Comparison of ENCODE assay signal across 11 cellular contexts in genomic region chr7:44324204-44325126, GRCh38. TPM values are rescaled to one million over a fixed set of nuclear protein-coding genes. Genes with fewer than 3 reads are reported as not detected.
DNase-seq lines count a peak whose midpoint lies in the region; ATAC-seq, FAIRE-seq and TF ChIP-seq lines count a peak whose summit lies in the region.
"Had no signal": no experiment of that assay in that cellular context is flagged by ENCODE, and none has a peak within 500 bp of the region (broad histone marks: within the 10 kb centered on the region; RNA-seq: fewer than 3 reads in every experiment).

No MANE protein-coding gene starts in this region.

- no peak overlapping the region for H3K27ac ChIP-seq in astrocyte (ENCODE audit: low read depth, low read length)
- no peak overlapping the region for H3K27ac ChIP-seq in lower lobe of right lung
- peak overlapping the region in 3 of 4 donors; percentile 51 to 79 (median 72) for H3K27ac ChIP-seq in tibial nerve
- H3K27ac ChIP-seq: epithelial cell of prostate had no signal

- peaks cover 34% of the 10 kb centered on the region for H3K27me3 ChIP-seq in astrocyte (ENCODE audit: insufficient read depth, low read length)
- H3K27me3 ChIP-seq in lower lobe of right lung (ENCODE audit: low read depth): peaks cover 40% of the 10 kb centered on the region
- peaks cover 0 to 29% of the 10 kb centered on the region in 2 donors for H3K27me3 ChIP-seq in tibial nerve

- DNase-seq in activated T-cell treated with anti-CD3 and anti-CD28 coated beads, Interleukin-2, amount 50 U/mL, for 4 hours: no peak
- DNase-seq in activated T-cell treated with anti-CD3 and anti-CD28 coated beads, Interleukin-2, amount 50 U/mL, for 1 hour: no peak
- DNase-seq in astrocyte (ENCODE audit: low read depth): no peak
- DNase-seq in lower lobe of right lung: no peak
- no peak for DNase-seq in tibial nerve (ENCODE audit: low spot score in 2 of 2)
- no peak for DNase-seq in HCEC 1CT
- DNase-seq: CD4-positive, CD25-positive, alpha-beta regulatory T cell had no signal

- H3K9me3 ChIP-seq in astrocyte (ENCODE audit: insufficient read depth, low read depth, low read length) (no peaks in the 10 kb centered on the region), lower lobe of right lung (no peaks in the 10 kb centered on the region), tibial nerve (no peaks in the 10 kb centered on the region)

- 11 to 21% methylated on average over 19 to 36 of the region's 60 CpGs for WGBS in tibial nerve, 2 donors

- no peaks in the 10 kb centered on the region for H4K20me1 ChIP-seq in astrocyte (ENCODE audit: insufficient read depth, low read length)

- no peak for TF ChIP-seq POLR2A in tibial nerve (IDR thresholded peaks at IDR 0.05)

- peak overlapping the region; percentile 47 for H3K4me3 Mint-ChIP-seq in activated T-cell treated with anti-CD3 and anti-CD28 coated beads, Interleukin-2, amount 50 U/mL, for 4 hours
- H3K4me3 Mint-ChIP-seq in astrocyte (ENCODE audit: unreplicated experiment): peak overlapping the region; percentile 74
- H3K4me3 Mint-ChIP-seq: natural killer cell treated with Interleukin-12 subunit alpha and Interleukin-12 subunit beta and Interleukin-15 and Interleukin-18, amount 100 ng/mL, for 72 hours had no signal

- no peak for FAIRE-seq in astrocyte (lab: Jason Lieb, UNC)

- H3K4me2 ChIP-seq in astrocyte (ENCODE audit: low read length): peak overlapping the region; percentile 69

- no peaks in the 10 kb centered on the region for H3K9me3 Mint-ChIP-seq in activated T-cell treated with anti-CD3 and anti-CD28 coated beads, Interleukin-2, amount 50 U/mL, for 4 hours
- no peaks in the 10 kb centered on the region for H3K9me3 Mint-ChIP-seq in astrocyte (ENCODE audit: unreplicated experiment)
- H3K9me3 Mint-ChIP-seq: natural killer cell treated with Interleukin-12 subunit alpha and Interleukin-12 subunit beta and Interleukin-15 and Interleukin-18, amount 100 ng/mL, for 72 hours had no signal

- intact Hi-C loops in lower lobe of right lung (cut with DNase I): no loop called here

- peaks cover 9% of the 10 kb centered on the region for H3K4me1 Mint-ChIP-seq in activated T-cell treated with anti-CD3 and anti-CD28 coated beads, Interleukin-2, amount 50 U/mL, for 4 hours (ENCODE audit: low read depth)
- peaks cover 3% of the 10 kb centered on the region for H3K4me1 Mint-ChIP-seq in astrocyte (ENCODE audit: low read depth, unreplicated experiment)

- TF ChIP-seq EP300 in tibial nerve (IDR thresholded peaks at IDR 0.05): no peak

- peaks cover 41% of the 10 kb centered on the region for H3K27me3 Mint-ChIP-seq in activated T-cell treated with anti-CD3 and anti-CD28 coated beads, Interleukin-2, amount 50 U/mL, for 4 hours (ENCODE audit: low read depth)
- peaks cover 68% of the 10 kb centered on the region for H3K27me3 Mint-ChIP-seq in astrocyte (ENCODE audit: low read depth, unreplicated experiment)

- H2AFZ ChIP-seq in astrocyte (ENCODE audit: low read depth, low read length): no peak overlapping the region

- TF ChIP-seq CTCF in astrocyte (IDR thresholded peaks at IDR 0.05; ENCODE audit: insufficient read depth, low read depth, low read length): no peak
- TF ChIP-seq CTCF in lower lobe of right lung (IDR thresholded peaks at IDR 0.05): no peak
- no peak for TF ChIP-seq CTCF in tibial nerve (IDR thresholded peaks at IDR 0.05)

- peak overlapping the region; percentile 75 for H3K27ac Mint-ChIP-seq in astrocyte (ENCODE audit: unreplicated experiment)
- H3K27ac Mint-ChIP-seq: CD4-positive, CD25-positive, alpha-beta regulatory T cell; natural killer cell treated with Interleukin-12 subunit alpha and Interleukin-12 subunit beta and Interleukin-15 and Interleukin-18, amount 100 ng/mL, for 72 hours had no signal

- no peaks in the 10 kb centered on the region for H3K36me3 Mint-ChIP-seq in activated T-cell treated with anti-CD3 and anti-CD28 coated beads, Interleukin-2, amount 50 U/mL, for 4 hours (ENCODE audit: insufficient read depth)
- peaks cover 2% of the 10 kb centered on the region for H3K36me3 Mint-ChIP-seq in astrocyte (ENCODE audit: low read depth, unreplicated experiment)
- H3K36me3 Mint-ChIP-seq: CD4-positive, CD25-positive, alpha-beta regulatory T cell; natural killer cell treated with Interleukin-12 subunit alpha and Interleukin-12 subunit beta and Interleukin-15 and Interleukin-18, amount 100 ng/mL, for 72 hours had no signal

- H3K4me1 ChIP-seq in astrocyte (ENCODE audit: insufficient read depth, low read length) (no peaks in the 10 kb centered on the region), lower lobe of right lung (no peaks in the 10 kb centered on the region), tibial nerve (peaks cover 0 to 14% (median 0%) of the 10 kb centered on the region in 4 donors)

- H3K4me3 ChIP-seq in astrocyte (ENCODE audit: insufficient read depth, low read depth, low read length): no peak overlapping the region
- peak overlapping the region; percentile 8 for H3K4me3 ChIP-seq in lower lobe of right lung
- peak overlapping the region in 3 of 4 donors; percentile 12 to 52 (median 14) for H3K4me3 ChIP-seq in tibial nerve

- H3K36me3 ChIP-seq in astrocyte (ENCODE audit: insufficient read depth, low read length) (no peaks in the 10 kb centered on the region), lower lobe of right lung (no peaks in the 10 kb centered on the region), tibial nerve (no peaks in the 10 kb centered on the region)

- ATAC-seq in activated T-cell treated with anti-CD3 and anti-CD28 coated beads, Interleukin-2, amount 50 U/mL, for 4 hours: peak; percentile 13 to 31
- ATAC-seq in lower lobe of right lung: no peak
- ATAC-seq in GM19351 (IDR thresholded peaks at IDR 0.05; ENCODE audit: unreplicated experiment): no peak
- ATAC-seq in HG03025 (IDR thresholded peaks at IDR 0.05; ENCODE audit: low FRiP score, unreplicated experiment): no peak
- ATAC-seq: natural killer cell treated with Interleukin-12 subunit alpha and Interleukin-12 subunit beta and Interleukin-15 and Interleukin-18, amount 100 ng/mL, for 72 hours had no signal

- H3K9ac ChIP-seq in astrocyte (ENCODE audit: low read length): no peak overlapping the region

- no peaks in the 10 kb centered on the region for H3K79me2 ChIP-seq in astrocyte (ENCODE audit: insufficient read depth, low read length)

RNA-seq across cellular contexts. Expression of gene CAMK2B, which starts 0.9 kb away (rescaled TPM):
- total RNA-seq in activated T-cell treated with anti-CD3 and anti-CD28 coated beads, Interleukin-2, amount 50 U/mL, for 4 hours: 1 to 10 TPM in 2 of 3 donors, under 1 TPM in 1; 0.33 to 1.8 (median 1.6) TPM
- total RNA-seq in astrocyte (0.18 TPM in 1 of 2 replicates, not detected in the other), lower lobe of right lung (0.30 TPM), tibial nerve (10 to 100 TPM in 2 of 4 donors, 1 to 10 TPM in 2; 9.0 to 14.7 (median 10.9) TPM)
- total RNA-seq: CD4-positive, CD25-positive, alpha-beta regulatory T cell had no signal

Comparison
In these comparisons a context has a peak if more than half of its experiments do, and no peak if none do; other contexts are left out.
1. ATAC-seq: peak in activated T-cell treated with anti-CD3 and anti-CD28 coated beads, Interleukin-2, amount 50 U/mL, for 4 hours (2 of 2); none in lower lobe of right lung (0 of 2), GM19351 (single experiment) and HG03025 (single experiment).
2. H3K27ac ChIP-seq: peak in tibial nerve (3 of 4); none in astrocyte (single experiment) and lower lobe of right lung (single experiment).